14 cellular contexts compared by ENCODE assay signal in genomic region chr11:118349475-118349874, GRCh38. TPM values are rescaled to one million over a fixed set of nuclear protein-coding genes. Genes with fewer than 3 reads are reported as not detected.
"Had no signal": no experiment of that assay in that cellular context is flagged by ENCODE, and none has a peak within 500 bp of the region (broad histone marks: within the 10 kb centered on the region; RNA-seq: fewer than 3 reads in every experiment).

No MANE protein-coding gene starts in this region.

- H3K4me1 ChIP-seq: sigmoid colon had no signal

- H3K4me3 ChIP-seq: sigmoid colon, thoracic aorta had no signal

- H3K36me3 Mint-ChIP-seq: brain had no signal

- H3K9me3 Mint-ChIP-seq: neural crest cell had no signal

- H3K4me1 Mint-ChIP-seq: brain, neural crest cell had no signal

- ATAC-seq: esophagus mucosa had no signal

- H3K36me3 ChIP-seq: sigmoid colon, thoracic aorta had no signal

- H3K4me3 Mint-ChIP-seq: brain, neural crest cell had no signal

- H3K27ac ChIP-seq: sigmoid colon, thoracic aorta had no signal

- H3K9me3 ChIP-seq: sigmoid colon, thoracic aorta had no signal

- DNase-seq: activated CD4-positive, alpha-beta T cell treated with anti-CD3 and anti-CD28 coated beads for 1 hour; activated effector memory CD4-positive, alpha-beta T cell treated with anti-CD3 and anti-CD28 coated beads, Interleukin-2, amount 50 U/mL, for 16 hours; amygdala; cerebellar nuclear complex; sigmoid colon; stimulated activated CD4-positive, alpha-beta T cell treated with anti-CD3 and anti-CD28 coated beads, Interleukin-2, amount 100 ng/mL, for 24 hours; stimulated activated naive CD4-positive, alpha-beta T cell had no signal

- H3K27ac Mint-ChIP-seq: brain had no signal

RNA-seq across cellular contexts. Expression of gene CD3G, which starts 5.3 kb away (rescaled TPM):
- total RNA-seq: dermis microvascular lymphatic vessel endothelial cell, neural crest cell, osteocyte, pulmonary artery endothelial cell had no signal

RNA-seq across cellular contexts. Expression of gene CD3D, which starts 7.0 kb away (rescaled TPM):
- total RNA-seq: dermis microvascular lymphatic vessel endothelial cell, neural crest cell, osteocyte, pulmonary artery endothelial cell had no signal

RNA-seq across cellular contexts. Expression of gene CD3E, which starts 44.9 kb away (rescaled TPM):
- total RNA-seq: dermis microvascular lymphatic vessel endothelial cell, neural crest cell, osteocyte, pulmonary artery endothelial cell had no signal
